In genomic region chr19:55069137-55069858, GRCh38 we compare ENCODE assay signal across 9 cellular contexts. TPM values are rescaled to one million over a fixed set of nuclear protein-coding genes. Genes with fewer than 3 reads are reported as not detected.
DNase-seq lines count a peak whose midpoint lies in the region; ATAC-seq, FAIRE-seq and TF ChIP-seq lines count a peak whose summit lies in the region.
"Had no signal": no experiment of that assay in that cellular context is flagged by ENCODE, and none has a peak within 500 bp of the region (broad histone marks: within the 10 kb centered on the region; RNA-seq: fewer than 3 reads in every experiment).

No MANE protein-coding gene starts in this region.

- peaks cover 4% of the 10 kb centered on the region for H3K36me3 Mint-ChIP-seq in activated CD4-positive, alpha-beta T cell treated with anti-CD3 and anti-CD28 coated beads, Interleukin-2, amount 10 ng/mL, durations not matched to agents 24 days and 14 days (ENCODE audit: low read depth)

- H3K27me3 ChIP-seq in fibroblast of lung (ENCODE audit: control insufficient read depth, insufficient read depth, low read length) (peaks cover 17% of the 10 kb centered on the region), pancreas (no peaks in the 10 kb centered on the region)

- no peak for FAIRE-seq in pancreas (lab: Jason Lieb, UNC)

- 2 to 3% methylated on average over 24 to 25 of the region's 25 CpGs for WGBS in pancreas, 2 donors

- H3K4me3 ChIP-seq in OCI-LY7 (ENCODE audit: low read depth, low read length, poor library complexity, severe bottlenecking) (no peak overlapping the region), fibroblast of lung (replicated peaks in 1 of 4; ENCODE audit: control extremely low read depth in 1 of 4, insufficient read depth in 1 of 4, low read depth in 3 of 4, low read length in 4 of 4) (peak overlapping the region in 1 of 4 experiments; percentile 10), pancreas (peak overlapping the region in 3 of 4 donors; percentile 4 to 44 (median 32))

- H3K4me2 ChIP-seq in OCI-LY7 (ENCODE audit: low read length) (peak overlapping the region; percentile 32; the same call in 1 of the 2 replicates), fibroblast of lung (ENCODE audit: extremely low read depth, insufficient read depth, low read length) (no peak overlapping the region)

- H3K27ac Mint-ChIP-seq in activated CD4-positive, alpha-beta T cell treated with anti-CD3 and anti-CD28 coated beads, Interleukin-2, amount 10 ng/mL, durations not matched to agents 24 days and 14 days, result no peak overlapping the region
- H3K27ac Mint-ChIP-seq: activated naive CD4-positive, alpha-beta T cell treated with anti-CD3 and anti-CD28 coated beads, Interleukin-2, amount 50 U/mL, for 72 hours had no signal

- H3K27me3 Mint-ChIP-seq in activated CD4-positive, alpha-beta T cell treated with anti-CD3 and anti-CD28 coated beads, Interleukin-2, amount 10 ng/mL, durations not matched to agents 24 days and 14 days, result peaks cover 56% of the 10 kb centered on the region

- peaks cover 17% of the 10 kb centered on the region for H3K4me1 Mint-ChIP-seq in activated CD4-positive, alpha-beta T cell treated with anti-CD3 and anti-CD28 coated beads, Interleukin-2, amount 10 ng/mL, durations not matched to agents 24 days and 14 days

- peak; percentile 85 to 94 (median 87) for ATAC-seq in pancreas
- no peak for ATAC-seq in HG03342 (IDR thresholded peaks at IDR 0.05; ENCODE audit: unreplicated experiment)

- no TSS peak for BruUV-seq in OCI-LY7 (replicated peaks; lab: Mats Ljungman, UMichigan)

- H3K9ac ChIP-seq in fibroblast of lung (ENCODE audit: insufficient read depth, low read length), result no peak overlapping the region

- no peaks in the 10 kb centered on the region for H4K20me1 ChIP-seq in OCI-LY7 (ENCODE audit: insufficient read depth, low read length)
- H4K20me1 ChIP-seq in fibroblast of lung (ENCODE audit: control insufficient read depth, extremely low read depth, insufficient read depth, low read length), result no peaks in the 10 kb centered on the region

- H3K9me3 Mint-ChIP-seq in activated CD4-positive, alpha-beta T cell treated with anti-CD3 and anti-CD28 coated beads, Interleukin-2, amount 10 ng/mL, durations not matched to agents 24 days and 14 days, result no peaks in the 10 kb centered on the region

- H3K4me1 ChIP-seq in OCI-LY7 (ENCODE audit: insufficient read depth, low read length, poor library complexity, severe bottlenecking), result peaks cover 19% of the 10 kb centered on the region
- no peaks in the 10 kb centered on the region for H3K4me1 ChIP-seq in fibroblast of lung (ENCODE audit: control insufficient read depth, extremely low read depth, insufficient read depth, low read length)
- no peaks in the 10 kb centered on the region for H3K4me1 ChIP-seq in pancreas

- H3K4me3 Mint-ChIP-seq in activated CD4-positive, alpha-beta T cell treated with anti-CD3 and anti-CD28 coated beads, Interleukin-2, amount 10 ng/mL, durations not matched to agents 24 days and 14 days, result peak overlapping the region; percentile 43

- H3K36me3 ChIP-seq in OCI-LY7 (ENCODE audit: insufficient read depth, low read length), result no peaks in the 10 kb centered on the region
- no peaks in the 10 kb centered on the region for H3K36me3 ChIP-seq in fibroblast of lung (ENCODE audit: control insufficient read depth, insufficient read depth, low read length)
- H3K36me3 ChIP-seq in pancreas, result no peaks in the 10 kb centered on the region

- CTCF ChIA-PET in OCI-LY7 (lab: Charles Lee; ENCODE audit: unreplicated experiment), result no interaction called here

- no peak overlapping the region for H2AFZ ChIP-seq in OCI-LY7 (ENCODE audit: low read length)
- no peak overlapping the region for H2AFZ ChIP-seq in fibroblast of lung (ENCODE audit: low read length)

- POLR2A ChIA-PET in OCI-LY7 (lab: Charles Lee), result interaction anchor here (0.6 kb wide), 1 partner anchor 878 kb away, joined by 4 read pairs; the partner anchor contains the start of gene TSEN34

- H3K9me3 ChIP-seq in OCI-LY7 (ENCODE audit: low read length), result no peaks in the 10 kb centered on the region
- H3K9me3 ChIP-seq in fibroblast of lung (ENCODE audit: control insufficient read depth, insufficient read depth, low read depth, low read length), result no peaks in the 10 kb centered on the region
- H3K9me3 ChIP-seq in pancreas, result no peaks in the 10 kb centered on the region

- no peaks in the 10 kb centered on the region for H3K9me2 ChIP-seq in OCI-LY7 (ENCODE audit: insufficient read depth, low read length)

- intact Hi-C loops in activated CD4-positive, alpha-beta T cell treated with anti-CD3 and anti-CD28 coated beads, Interleukin-2, amount 10 ng/mL, durations not matched to agents 24 days and 14 days (cut with micrococcal nuclease), result no loop called here
- intact Hi-C loops in OCI-LY7 (cut with micrococcal nuclease; ENCODE audit: unreplicated experiment), result no loop called here
- intact Hi-C loops in pancreas (cut with DNase I), result no loop called here

- H3K27ac ChIP-seq in OCI-LY7 (ENCODE audit: low read depth, low read length, poor library complexity, severe bottlenecking) (no peak overlapping the region), fibroblast of lung (ENCODE audit: insufficient read depth, low read length) (no peak overlapping the region), pancreas (peak overlapping the region; percentile 3 to 69 (median 38))

- no peak for TF ChIP-seq CTCF in OCI-LY7 (conservative IDR thresholded peaks at IDR 0.05; ENCODE audit: low read length)
- no peak for TF ChIP-seq CTCF in fibroblast of lung (conservative IDR thresholded peaks at IDR 0.05 in 1 of 2, IDR thresholded peaks at IDR 0.05 in 1 of 2; ENCODE audit: low read depth in 1 of 2, low read length in 2 of 2)
- no peak for TF ChIP-seq CTCF in pancreas (IDR thresholded peaks at IDR 0.05)

- no peaks in the 10 kb centered on the region for H3K79me2 ChIP-seq in OCI-LY7 (ENCODE audit: insufficient read depth, low read depth, low read length)
- no peaks in the 10 kb centered on the region for H3K79me2 ChIP-seq in fibroblast of lung (ENCODE audit: control insufficient read depth, insufficient read depth, low read length)

- DNase-seq in activated CD4-positive, alpha-beta T cell treated with anti-CD3 and anti-CD28 coated beads, Interleukin-2, amount 10 ng/mL, durations not matched to agents 24 days and 14 days, result no peak
- DNase-seq in activated CD4-positive, alpha-beta T cell treated with anti-CD3 and anti-CD28 coated beads for 1 hour, result no peak
- no peak for DNase-seq in OCI-LY7 (ENCODE audit: low spot score)
- peak; percentile 13 to 29 for DNase-seq in fibroblast of lung (ENCODE audit: low read depth in 2 of 2)
- DNase-seq in pancreas, result peak in 2 of 6 donors; percentile 50 to 67
- no peak for DNase-seq in GM19240 (ENCODE audit: insufficient read length, low spot score)
- no peak for DNase-seq in NCI-H187 (lab: John Stamatoyannopoulos, UW)

RNA-seq across cellular contexts. Expression of gene RDH13, which starts 6.3 kb away (rescaled TPM):
- total RNA-seq in activated CD4-positive, alpha-beta T cell treated with anti-CD3 and anti-CD28 coated beads, Interleukin-2, amount 10 ng/mL, durations not matched to agents 24 days and 14 days, result 21.7 and 23.2 TPM in 2 replicates
- total RNA-seq in OCI-LY7 (2014; rRNA removed; shearing (Covaris generic)), result 23.1 and 29.5 TPM in 2 replicates
- total RNA-seq in OCI-LY7 (2022), result 17.8 and 19.5 TPM in 2 replicates
- total RNA-seq in fibroblast of lung, result 6.9 and 8.5 TPM in 2 replicates
- 2.7 and 5.6 TPM in 2 replicates for polyA plus RNA-seq in fibroblast of lung
- polyA plus RNA-seq in fibroblast of lung (2012), result 3.4 and 6.2 TPM in 2 replicates
- 12.2 and 12.3 TPM in 2 replicates for polyA minus RNA-seq in fibroblast of lung (ENCODE audit: low replicate concordance)
- 10 to 100 TPM; 10.9 to 27.1 (median 14.2) TPM for total RNA-seq in pancreas
- polyA plus RNA-seq in pancreas, result 10 to 100 TPM; 22.0 to 26.6 TPM

RNA-seq across cellular contexts. Expression of gene EPS8L1, which starts 6.4 kb away (rescaled TPM):
- total RNA-seq in activated CD4-positive, alpha-beta T cell treated with anti-CD3 and anti-CD28 coated beads, Interleukin-2, amount 10 ng/mL, durations not matched to agents 24 days and 14 days, result 3.7 and 3.9 TPM in 2 replicates
- 3.5 and 11.1 TPM in 2 replicates for total RNA-seq in OCI-LY7 (2014; rRNA removed; shearing (Covaris generic))
- total RNA-seq in OCI-LY7 (2022) (10.6 and 12.5 TPM in 2 replicates), fibroblast of lung (0.17 and 0.51 TPM in 2 replicates), pancreas (10 to 100 TPM; 10.2 to 32.0 (median 16.0) TPM)
- polyA plus RNA-seq in fibroblast of lung (1.9 and 2.2 TPM in 2 replicates), pancreas (100 to 1,000 TPM; 152 to 279 TPM)
- polyA plus RNA-seq in fibroblast of lung (2012), result 3.4 and 3.9 TPM in 2 replicates
- polyA minus RNA-seq in fibroblast of lung (ENCODE audit: low replicate concordance), result 0.79 and 1.3 TPM in 2 replicates

RNA-seq across cellular contexts. Expression of gene GP6, which starts 31.2 kb away (rescaled TPM):
- 0.17 and 0.42 TPM in 2 replicates for total RNA-seq in activated CD4-positive, alpha-beta T cell treated with anti-CD3 and anti-CD28 coated beads, Interleukin-2, amount 10 ng/mL, durations not matched to agents 24 days and 14 days
- 0.25 and 0.44 TPM in 2 replicates for total RNA-seq in OCI-LY7 (2014; rRNA removed; shearing (Covaris generic))
- total RNA-seq in OCI-LY7 (2022) (0.36 and 1.9 TPM in 2 replicates), fibroblast of lung (not detected in 2 replicates), pancreas (under 1 TPM in 5 of 6 donors, not detected in 1; 0.09 to 0.25 (median 0.24) TPM)
- polyA plus RNA-seq in fibroblast of lung (0.03 TPM in 1 of 2 replicates, not detected in the other), pancreas (under 1 TPM in 1 of 2 donors, not detected in 1; 0.31 TPM)
- not detected in 2 replicates for polyA plus RNA-seq in fibroblast of lung (2012)
- not detected in 2 replicates for polyA minus RNA-seq in fibroblast of lung (ENCODE audit: low replicate concordance)

RNA-seq across cellular contexts. Expression of gene PPP1R12C, which starts 48.1 kb away (rescaled TPM):
- 103 and 104 TPM in 2 replicates for total RNA-seq in activated CD4-positive, alpha-beta T cell treated with anti-CD3 and anti-CD28 coated beads, Interleukin-2, amount 10 ng/mL, durations not matched to agents 24 days and 14 days
- total RNA-seq in OCI-LY7 (2014; rRNA removed; shearing (Covaris generic)), result 194 and 211 TPM in 2 replicates
- total RNA-seq in OCI-LY7 (2022) (177 and 186 TPM in 2 replicates), fibroblast of lung (25.2 and 32.9 TPM in 2 replicates), pancreas (10 to 100 TPM; 37.1 to 61.5 (median 50.9) TPM)
- polyA plus RNA-seq in fibroblast of lung (26.0 and 27.6 TPM in 2 replicates), pancreas (100 to 1,000 TPM; 174 to 266 TPM)
- 58.8 and 65.4 TPM in 2 replicates for polyA plus RNA-seq in fibroblast of lung (2012)
- 27.4 and 31.8 TPM in 2 replicates for polyA minus RNA-seq in fibroblast of lung (ENCODE audit: low replicate concordance)

Comparison
In these comparisons a context has a peak if more than half of its experiments do, and no peak if none do; other contexts are left out.
1. DNase-seq: peak in fibroblast of lung (2 of 2); none in activated CD4-positive, alpha-beta T cell treated with anti-CD3 and anti-CD28 coated beads, Interleukin-2, amount 10 ng/mL, durations not matched to agents 24 days and 14 days (single experiment), activated CD4-positive, alpha-beta T cell treated with anti-CD3 and anti-CD28 coated beads for 1 hour (single experiment), OCI-LY7 (single experiment), GM19240 (single experiment) and NCI-H187 (0 of 2).
2. H3K27ac ChIP-seq: peak in pancreas (4 of 4); none in OCI-LY7 (single experiment) and fibroblast of lung (single experiment).